ENCODE assay signal across 21 cellular contexts in the genomic region with DNA sequence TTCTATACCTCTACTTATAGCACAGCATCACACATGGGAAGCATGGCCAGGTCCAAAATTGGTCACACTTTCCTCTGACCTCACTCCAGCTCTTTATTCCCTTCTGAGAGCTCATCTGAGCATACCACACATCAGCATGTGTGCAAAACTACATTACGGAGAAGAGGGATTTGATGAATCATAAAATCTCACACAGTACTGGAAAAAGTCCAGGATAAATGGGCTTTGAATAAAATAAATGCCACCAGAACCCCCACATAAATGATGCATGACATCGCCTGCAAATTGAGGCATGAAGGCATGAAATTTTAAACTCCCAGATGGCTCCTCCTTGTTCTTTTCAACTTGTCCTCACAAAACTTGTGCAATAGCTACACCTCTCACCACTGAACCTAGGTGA.
"Had no signal": no experiment of that assay in that cellular context is flagged by ENCODE, and none has a peak within 500 bp of the region (broad histone marks: within the 10 kb centered on the region; RNA-seq: fewer than 3 reads in every experiment).

No MANE protein-coding gene starts in this region.

- DNase-seq: cortex of kidney; effector CD8-positive, alpha-beta T cell; effector memory CD8-positive, alpha-beta T cell; erythroblast; esophagus squamous epithelium; foreskin fibroblast; foreskin melanocyte; gastrocnemius medialis; glutamatergic neuron; head of caudate nucleus; heart right ventricle; hippocampal formation; left cardiac atrium; left lung; left ventricle myocardium superior; lower lobe of right lung; mesenchymal stem cell; mucosa of descending colon; naive B cell had no signal

- H3K9me3 ChIP-seq: esophagus squamous epithelium, gastrocnemius medialis, left lung, lower lobe of right lung, mucosa of descending colon had no signal

- H3K4me3 ChIP-seq: esophagus squamous epithelium, gastrocnemius medialis, heart right ventricle, left lung, lower lobe of right lung, mucosa of descending colon had no signal

- ATAC-seq: effector memory CD8-positive, alpha-beta T cell; esophagus mucosa; gastrocnemius medialis; heart right ventricle; left cardiac atrium; left lung; left ventricle myocardium superior; lower lobe of right lung; mucosa of descending colon had no signal

- H3K4me1 ChIP-seq: esophagus squamous epithelium, gastrocnemius medialis, heart right ventricle, left lung, lower lobe of right lung had no signal

- H3K36me3 ChIP-seq: esophagus squamous epithelium, gastrocnemius medialis, heart right ventricle, left lung, lower lobe of right lung had no signal

- H3K27ac ChIP-seq: epithelial cell of prostate, esophagus squamous epithelium, gastrocnemius medialis, heart right ventricle, left lung, lower lobe of right lung had no signal
